ENCODE assay signal across 8 cellular contexts in genomic region chr2:186427017-186427350, GRCh38.
A peak's percentile ranks its signal among the peaks of the same experiment; 100 is the strongest.
ATAC-seq and TF ChIP-seq lines count a peak whose summit lies in the region.
"Not testable (repeated sequence)": the region's sequence is repeated elsewhere in the genome, so short reads cannot be mapped to it uniquely, and the experiment has no call there.

No MANE protein-coding gene starts in this region.

- peak overlapping the region; percentile 72 for H3K27ac ChIP-seq in OCI-LY1 (ENCODE audit: low read depth, low read length, poor library complexity, severe bottlenecking)

- not testable (repeated sequence) for H3F3A ChIP-seq in OCI-LY1 (ENCODE audit: insufficient read depth, low read length)

- H2AFZ ChIP-seq in OCI-LY1 (ENCODE audit: low read length) = not testable (repeated sequence)

- ATAC-seq in GM18502 (IDR thresholded peaks at IDR 0.05; ENCODE audit: poor library complexity, unreplicated experiment) (peak; percentile 36), GM18909 (IDR thresholded peaks at IDR 0.05; ENCODE audit: poor library complexity, unreplicated experiment) (peak; percentile 55), GM19463 (IDR thresholded peaks at IDR 0.05; ENCODE audit: unreplicated experiment) (peak; percentile 43), GM21619 (IDR thresholded peaks at IDR 0.05; ENCODE audit: unreplicated experiment) (peak; percentile 29), HG02840 (IDR thresholded peaks at IDR 0.05; ENCODE audit: low FRiP score, unreplicated experiment) (peak; percentile 25), HG03064 (IDR thresholded peaks at IDR 0.05; ENCODE audit: low read depth, unreplicated experiment) (peak; percentile 33), HG03432 (IDR thresholded peaks at IDR 0.05; ENCODE audit: unreplicated experiment) (peak; percentile 47)

- not testable (repeated sequence) for H3K9me3 ChIP-seq in OCI-LY1 (ENCODE audit: low read length)

- not testable (repeated sequence) for H4K20me1 ChIP-seq in OCI-LY1 (ENCODE audit: insufficient read depth, low read length)

- peaks cover 57% of the 10 kb centered on the region for H3K4me1 ChIP-seq in OCI-LY1 (ENCODE audit: insufficient read depth, low read length, severe bottlenecking)

- TF ChIP-seq CTCF in OCI-LY1 (IDR thresholded peaks at IDR 0.05; ENCODE audit: low read length) = not testable (repeated sequence)

- H3K79me2 ChIP-seq in OCI-LY1 (ENCODE audit: insufficient read depth, low read length) = not testable (repeated sequence)

- peak overlapping the region; percentile 42; the same call in 1 of the 2 replicates for H3K4me2 ChIP-seq in OCI-LY1 (ENCODE audit: low read length)

- H3K4me3 ChIP-seq in OCI-LY1 (ENCODE audit: low read depth, low read length, poor library complexity, severe bottlenecking) = not testable (repeated sequence)

- not testable (repeated sequence) for H3K9ac ChIP-seq in OCI-LY1 (ENCODE audit: low read length)

- not testable (repeated sequence) for H3K27me3 ChIP-seq in OCI-LY1 (ENCODE audit: insufficient read depth, low read length)

- not testable (repeated sequence) for H3K36me3 ChIP-seq in OCI-LY1 (ENCODE audit: insufficient read depth, low read length)

- H3K9me2 ChIP-seq in OCI-LY1 (ENCODE audit: low read depth, low read length) = not testable (repeated sequence)
